ENCODE assay signal across 8 cellular contexts in genomic region chr1:17502326-17502778, GRCh38. TPM values are rescaled to one million over a fixed set of nuclear protein-coding genes. Genes with fewer than 3 reads are reported as not detected.
DNase-seq lines count a peak whose midpoint lies in the region; ATAC-seq, FAIRE-seq and TF ChIP-seq lines count a peak whose summit lies in the region.

No MANE protein-coding gene starts in this region.

- intact Hi-C loops in spleen (cut with DNase I; ENCODE audit: low total_unique reads): loop anchor here (1.0 kb wide), 1 partner anchor 105 kb away; no protein-coding TSS in a partner anchor

- H3K4me3 ChIP-seq in bronchial epithelial cell (ENCODE audit: low read depth, low read length) (no peak overlapping the region), spleen (no peak overlapping the region)

- H3K27me3 ChIP-seq in bronchial epithelial cell (ENCODE audit: control insufficient read depth, insufficient read depth, low read length): no peaks in the 10 kb centered on the region
- H3K27me3 ChIP-seq in spleen (replicated peaks in 1 of 7): peaks cover 0 to 9% (median 0%) of the 10 kb centered on the region in 7 donors

- H3K36me3 ChIP-seq in bronchial epithelial cell (ENCODE audit: control insufficient read depth, insufficient read depth, low read length) (no peaks in the 10 kb centered on the region), spleen (no peaks in the 10 kb centered on the region)

- DNase-seq in NK-92 treated with Interleukin-12 subunit alpha and Interleukin-12 subunit beta, amount 100 ng/mL, for 24 hours (lab: John Stamatoyannopoulos, UW): peak; percentile 29
- DNase-seq in NK-92 (lab: John Stamatoyannopoulos, UW; ENCODE audit: unreplicated experiment) (no peak), NCI-H128 (lab: John Stamatoyannopoulos, UW; ENCODE audit: unreplicated experiment) (peak; percentile 74), T-helper 1 cell (peak in 3 of 5 donors; percentile 8 to 46 (median 10)), bronchial epithelial cell (ENCODE audit: low read depth) (peak; percentile 58), islet precursor cell (peak; percentile 91), spleen (peak; percentile 89)

- H3K9me3 ChIP-seq in spleen: no peaks in the 10 kb centered on the region

- H3K27ac ChIP-seq in spleen: no peak overlapping the region

- H3K4me1 ChIP-seq in spleen: peaks cover 0 to 10% (median 4%) of the 10 kb centered on the region in 6 donors

- WGBS in spleen, 5 donors: 3 to 5% (median 4%) methylated on average over 12 of the region's 12 CpGs

- TF ChIP-seq CTCF in bronchial epithelial cell (IDR thresholded peaks at IDR 0.05; ENCODE audit: insufficient read depth, low read length, severe bottlenecking) (peak; percentile 95), spleen (IDR thresholded peaks at IDR 0.05 in 8 of 11, conservative IDR thresholded peaks at IDR 0.05 in 3 of 11) (peak; percentile 43 to 89 (median 76))

- TF ChIP-seq POLR2A in spleen (IDR thresholded peaks at IDR 0.05): no peak

- FAIRE-seq in bronchial epithelial cell (lab: Jason Lieb, UNC): peak; percentile 64

- ATAC-seq in HG03280 (IDR thresholded peaks at IDR 0.05; ENCODE audit: unreplicated experiment): no peak

RNA-seq across cellular contexts. Expression of gene ARHGEF10L, which starts 37.1 kb away (rescaled TPM):
- total RNA-seq in bronchial epithelial cell (6.3 and 14.8 TPM in 2 replicates), spleen (10 to 100 TPM; 12.4 to 40.9 (median 23.6) TPM)
- 10 to 100 TPM in 2 of 3 donors, 1 to 10 TPM in 1; 10.0 to 24.2 (median 12.5) TPM for polyA plus RNA-seq in spleen
